ENCODE assay signal across 8 cellular contexts in the genomic region with DNA sequence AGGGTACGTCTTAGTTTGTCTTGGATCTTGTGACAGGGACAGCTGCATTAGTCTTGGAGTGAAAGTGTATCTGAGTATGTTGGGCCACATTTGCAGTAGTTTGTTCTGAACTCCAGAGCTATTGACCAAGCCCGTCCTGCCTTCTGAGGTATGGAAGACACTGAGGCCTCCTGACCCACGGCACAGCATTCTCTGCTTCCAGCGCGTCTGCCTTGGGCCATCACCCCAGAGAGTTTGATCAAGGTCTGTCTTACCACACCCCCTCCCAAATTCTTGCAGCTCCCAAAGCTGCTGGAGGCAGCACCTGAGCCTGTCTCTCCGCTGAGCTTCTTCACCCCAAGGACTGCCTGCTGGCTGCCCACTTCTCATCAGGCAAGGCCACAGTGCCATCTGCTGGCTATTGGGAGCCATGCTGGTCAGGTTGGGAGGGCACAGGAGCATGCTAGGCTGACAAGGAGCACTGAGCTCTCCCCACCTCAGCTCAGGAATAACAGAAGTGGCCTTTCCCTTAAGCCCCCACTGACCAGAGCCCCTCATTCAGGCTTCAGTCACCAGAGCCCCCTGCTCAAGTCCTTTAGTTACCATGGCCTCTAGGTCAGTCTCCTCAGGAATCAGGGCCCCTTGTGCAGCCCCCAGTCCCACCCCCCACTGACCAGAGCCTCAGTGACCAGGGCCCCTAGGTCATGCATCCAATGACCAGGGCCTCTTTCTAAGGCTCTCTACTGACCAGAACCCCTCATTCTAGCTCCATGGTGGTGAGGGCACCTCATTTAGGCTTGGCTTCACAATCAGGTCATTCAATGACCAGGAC. TPM values are rescaled to one million over a fixed set of nuclear protein-coding genes. Genes with fewer than 3 reads are reported as not detected.
A peak's percentile ranks its signal among the peaks of the same experiment; 100 is the strongest.
DNase-seq lines count a peak whose midpoint lies in the region; ATAC-seq and TF ChIP-seq lines count a peak whose summit lies in the region.

No MANE protein-coding gene starts in this region.

- H3K4me1 Mint-ChIP-seq in activated T-helper 1 cell treated with anti-CD3 and anti-CD28 coated beads, Interleukin-12 subunit alpha, Interleukin-12 subunit beta, Interleukin-2, Interleukin-4 antibody, amounts not matched to agents 30 ng/mL and 10 ng/mL and 1 ng/mL, durations not matched to agents 14 hours and 24 hours and 36 hours (ENCODE audit: low read depth), result no peaks in the 10 kb centered on the region

- H3K27me3 Mint-ChIP-seq in activated T-helper 1 cell treated with anti-CD3 and anti-CD28 coated beads, Interleukin-12 subunit alpha, Interleukin-12 subunit beta, Interleukin-2, Interleukin-4 antibody, amounts not matched to agents 30 ng/mL and 10 ng/mL and 1 ng/mL, durations not matched to agents 14 hours and 24 hours and 36 hours (ENCODE audit: insufficient read depth), result no peaks in the 10 kb centered on the region

- H3K36me3 ChIP-seq in PC-9 (ENCODE audit: low read depth), result no peaks in the 10 kb centered on the region

- no peak overlapping the region for H3K4me3 ChIP-seq in PC-9

- no peaks in the 10 kb centered on the region for H3K9me2 ChIP-seq in PC-9 (ENCODE audit: insufficient read depth)

- H4K20me1 ChIP-seq in PC-9 (ENCODE audit: insufficient read depth), result no peaks in the 10 kb centered on the region

- H3K4me1 ChIP-seq in PC-9 (replicated peaks; ENCODE audit: insufficient read depth), result no peaks in the 10 kb centered on the region

- H3K27me3 ChIP-seq in PC-9 (ENCODE audit: insufficient read depth, low read depth), result peaks cover 5% of the 10 kb centered on the region; the same call in 1 of the 2 replicates

- no peaks in the 10 kb centered on the region for H3K79me2 ChIP-seq in PC-9 (ENCODE audit: low read depth)

- CTCF ChIA-PET in PC-9 (lab: Charles Lee), result interaction anchor here (0.6 to 1.5 kb wide), 6 partner anchors 21 to 1108 kb away, joined by 3 to 7 read pairs (median 3); no protein-coding TSS in a partner anchor

- peak; percentile 4 for DNase-seq in DMS114 treated with DMSO at 0.1 percent for 48 hours (lab: John Stamatoyannopoulos, UW; ENCODE audit: unreplicated experiment)
- DNase-seq in HUDEP-2 (lab: John Stamatoyannopoulos, UW; ENCODE audit: unreplicated experiment in 76 of 76), result peak in 63 of 76 experiments; percentile 6 to 79 (median 40)
- DNase-seq in PC-9, result peak in 1 of 2 experiments; percentile 61
- DNase-seq in activated T-helper 1 cell treated with anti-CD3 and anti-CD28 coated beads, Interleukin-12 subunit alpha, Interleukin-12 subunit beta, Interleukin-2, Interleukin-4 antibody, amounts not matched to agents 30 ng/mL and 10 ng/mL and 1 ng/mL, durations not matched to agents 14 hours and 24 hours and 36 hours (ENCODE audit: low spot score), result peak; percentile 44
- DNase-seq in fibroblast of the conjunctiva (ENCODE audit: low read depth), result peak; percentile 70
- DNase-seq in nucleus accumbens (lab: John Stamatoyannopoulos, UW), result peak in 50 of 56 donors; percentile 5 to 86 (median 47)
- peak; percentile 79 for DNase-seq in superior temporal gyrus (ENCODE audit: extremely low spot score)

- no peaks in the 10 kb centered on the region for H3K9me3 Mint-ChIP-seq in activated T-helper 1 cell treated with anti-CD3 and anti-CD28 coated beads, Interleukin-12 subunit alpha, Interleukin-12 subunit beta, Interleukin-2, Interleukin-4 antibody, amounts not matched to agents 30 ng/mL and 10 ng/mL and 1 ng/mL, durations not matched to agents 14 hours and 24 hours and 36 hours

- no peaks in the 10 kb centered on the region for H3K9me3 ChIP-seq in PC-9 (ENCODE audit: insufficient read depth, low read depth)

- H3K27ac Mint-ChIP-seq in activated T-helper 1 cell treated with anti-CD3 and anti-CD28 coated beads, Interleukin-12 subunit alpha, Interleukin-12 subunit beta, Interleukin-2, Interleukin-4 antibody, amounts not matched to agents 30 ng/mL and 10 ng/mL and 1 ng/mL, durations not matched to agents 14 hours and 24 hours and 36 hours, result no peak overlapping the region

- no peak overlapping the region for H3K27ac ChIP-seq in PC-9

- no peak overlapping the region for H2AFZ ChIP-seq in PC-9

- intact Hi-C loops in PC-9 (cut with micrococcal nuclease; ENCODE audit: unreplicated experiment), result no loop called here
- intact Hi-C loops in activated T-helper 1 cell treated with anti-CD3 and anti-CD28 coated beads, Interleukin-12 subunit alpha, Interleukin-12 subunit beta, Interleukin-2, Interleukin-4 antibody, amounts not matched to agents 30 ng/mL and 10 ng/mL and 1 ng/mL, durations not matched to agents 14 hours and 24 hours and 36 hours (cut with micrococcal nuclease), result loop anchor here (1.0 kb wide), 1 partner anchor 112 kb away; no protein-coding TSS in a partner anchor

- ATAC-seq in GM21367 (IDR thresholded peaks at IDR 0.05; ENCODE audit: unreplicated experiment), result peak; percentile 83

- BruUV-seq in PC-9 (replicated peaks; lab: Mats Ljungman, UMichigan), result no TSS peak

- peak; percentile 70 for TF ChIP-seq CTCF in PC-9 (conservative IDR thresholded peaks at IDR 0.05)

- H3F3A ChIP-seq in PC-9 (ENCODE audit: insufficient read depth, low read depth), result no peaks in the 10 kb centered on the region

- POLR2A ChIA-PET in PC-9 (lab: Charles Lee; ENCODE audit: unreplicated experiment), result no interaction called here

- no peaks in the 10 kb centered on the region for H3K36me3 Mint-ChIP-seq in activated T-helper 1 cell treated with anti-CD3 and anti-CD28 coated beads, Interleukin-12 subunit alpha, Interleukin-12 subunit beta, Interleukin-2, Interleukin-4 antibody, amounts not matched to agents 30 ng/mL and 10 ng/mL and 1 ng/mL, durations not matched to agents 14 hours and 24 hours and 36 hours (ENCODE audit: low read depth)

- H3K4me3 Mint-ChIP-seq in activated T-helper 1 cell treated with anti-CD3 and anti-CD28 coated beads, Interleukin-12 subunit alpha, Interleukin-12 subunit beta, Interleukin-2, Interleukin-4 antibody, amounts not matched to agents 30 ng/mL and 10 ng/mL and 1 ng/mL, durations not matched to agents 14 hours and 24 hours and 36 hours, result no peak overlapping the region

- no peak overlapping the region for H3K4me2 ChIP-seq in PC-9

RNA-seq across cellular contexts. Expression of gene SMPD1, which starts 27.2 kb away (rescaled TPM):
- 7.2 and 9.2 TPM in 2 replicates for total RNA-seq in PC-9 (2021)
- total RNA-seq in activated T-helper 1 cell treated with anti-CD3 and anti-CD28 coated beads, Interleukin-12 subunit alpha, Interleukin-12 subunit beta, Interleukin-2, Interleukin-4 antibody, amounts not matched to agents 30 ng/mL and 10 ng/mL and 1 ng/mL, durations not matched to agents 14 hours and 24 hours and 36 hours, result 8.5 and 9.4 TPM in 2 replicates

RNA-seq across cellular contexts. Expression of gene CAVIN3, which starts 42.8 kb away (rescaled TPM):
- total RNA-seq in PC-9 (2021), result 25.7 and 26.0 TPM in 2 replicates
- 16.5 and 17.2 TPM in 2 replicates for total RNA-seq in activated T-helper 1 cell treated with anti-CD3 and anti-CD28 coated beads, Interleukin-12 subunit alpha, Interleukin-12 subunit beta, Interleukin-2, Interleukin-4 antibody, amounts not matched to agents 30 ng/mL and 10 ng/mL and 1 ng/mL, durations not matched to agents 14 hours and 24 hours and 36 hours

RNA-seq across cellular contexts. Expression of gene APBB1, which starts 55.8 kb away (rescaled TPM):
- 0.90 and 1.4 TPM in 2 replicates for total RNA-seq in PC-9 (2021)
- total RNA-seq in activated T-helper 1 cell treated with anti-CD3 and anti-CD28 coated beads, Interleukin-12 subunit alpha, Interleukin-12 subunit beta, Interleukin-2, Interleukin-4 antibody, amounts not matched to agents 30 ng/mL and 10 ng/mL and 1 ng/mL, durations not matched to agents 14 hours and 24 hours and 36 hours, result 16.5 and 16.8 TPM in 2 replicates
